13 cellular contexts compared by ENCODE assay signal in the genomic region with DNA sequence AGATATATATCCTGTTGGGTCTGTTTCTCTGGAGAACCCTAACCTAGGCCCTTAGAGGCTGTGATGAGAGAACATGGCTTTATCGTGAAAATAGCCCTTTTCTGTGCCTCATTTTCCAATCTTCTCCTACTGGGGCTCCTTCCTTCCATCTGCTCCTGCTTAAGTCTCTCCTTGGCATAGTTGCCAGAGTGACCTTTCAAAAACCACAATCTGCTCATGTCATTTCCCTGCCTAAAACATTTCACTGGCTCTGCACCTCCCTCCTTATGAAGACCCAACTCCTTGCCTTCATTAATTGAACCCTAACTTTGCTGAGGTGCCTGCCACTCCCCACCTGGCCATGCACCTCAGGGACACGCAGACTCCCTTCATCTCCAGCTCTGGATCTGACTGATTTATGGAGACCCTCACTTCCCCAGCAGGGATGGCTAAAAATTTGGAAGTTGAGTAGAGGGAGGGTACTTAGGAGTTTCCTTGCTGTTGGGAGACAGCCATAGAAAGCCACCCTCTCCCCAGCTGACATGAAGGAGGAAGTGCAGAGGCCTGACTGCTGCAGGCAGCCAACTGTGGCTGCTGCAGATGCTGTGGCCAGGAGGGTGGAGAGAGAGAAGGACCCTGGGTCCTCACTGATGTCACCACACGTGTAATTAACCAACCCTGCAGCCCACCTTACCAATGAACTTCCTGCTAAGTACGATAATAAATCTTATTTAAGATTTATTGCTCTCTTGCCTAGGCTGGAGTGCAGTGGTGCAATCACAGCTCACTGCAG.
DNase-seq lines count a peak whose midpoint lies in the region; ATAC-seq and TF ChIP-seq lines count a peak whose summit lies in the region.
"Had no signal": no experiment of that assay in that cellular context is flagged by ENCODE, and none has a peak within 500 bp of the region (broad histone marks: within the 10 kb centered on the region; RNA-seq: fewer than 3 reads in every experiment).

No MANE protein-coding gene starts in this region.

- peak overlapping the region in 1 of 2 donors; percentile 20 for H3K4me3 Mint-ChIP-seq in effector memory CD8-positive, alpha-beta T cell

- no peaks in the 10 kb centered on the region for H3K9me3 Mint-ChIP-seq in effector memory CD8-positive, alpha-beta T cell

- peak; percentile 60 for ATAC-seq in GM19043 (IDR thresholded peaks at IDR 0.05; ENCODE audit: low read depth, unreplicated experiment)
- ATAC-seq in effector memory CD8-positive, alpha-beta T cell (replicated peaks): peak; percentile 39
- ATAC-seq: left colon had no signal

- no peak for TF ChIP-seq CTCF in AG10803 (conservative IDR thresholded peaks at IDR 0.05; ENCODE audit: low read length)

- H3K4me1 Mint-ChIP-seq in effector memory CD8-positive, alpha-beta T cell (ENCODE audit: low read depth in 2 of 2): peaks cover 18 to 34% of the 10 kb centered on the region in 2 donors

- no peaks in the 10 kb centered on the region for H3K27me3 Mint-ChIP-seq in effector memory CD8-positive, alpha-beta T cell

- peaks cover 9% of the 10 kb centered on the region for H3K36me3 Mint-ChIP-seq in effector memory CD8-positive, alpha-beta T cell (ENCODE audit: insufficient read depth)

- DNase-seq in AG10803 (ENCODE audit: low read depth): peak; percentile 30
- DNase-seq in NOMO-1 treated with dmso at 0.1 percent for 144 hours (lab: John Stamatoyannopoulos, UW; ENCODE audit: unreplicated experiment): peak; percentile 69
- DNase-seq in effector memory CD8-positive, alpha-beta T cell: no peak
- DNase-seq in GOT3 (lab: John Stamatoyannopoulos, UW): no peak
- DNase-seq in HPDE6-E6E7 (ENCODE audit: extremely low spot score): no peak
- DNase-seq in caudate nucleus (lab: John Stamatoyannopoulos, UW): no peak
- DNase-seq in NCI-H510A treated with DMSO at 0.1 percent for 48 hours (lab: John Stamatoyannopoulos, UW): no peak
- DNase-seq: foreskin melanocyte; HCEC 1CT; left colon; occipital lobe; stimulated activated naive CD4-positive, alpha-beta T cell treated with Interleukin-2 at 50 U/mL for 16 hours had no signal

- H3K4me3 ChIP-seq in AG10803 (ENCODE audit: low read length): no peak overlapping the region

- peak overlapping the region in 1 of 2 donors; percentile 85 for H3K27ac Mint-ChIP-seq in effector memory CD8-positive, alpha-beta T cell

- H3K27ac ChIP-seq in caudate nucleus (ENCODE audit: low read depth, low read length): no peak overlapping the region

Comparison
In these comparisons a context has a peak if more than half of its experiments do, and no peak if none do; other contexts are left out.
1. DNase-seq: peak in AG10803 (single experiment) and NOMO-1 treated with dmso at 0.1 percent for 144 hours (single experiment); none in effector memory CD8-positive, alpha-beta T cell (0 of 3), GOT3 (single experiment), HPDE6-E6E7 (single experiment), caudate nucleus (0 of 61) and NCI-H510A treated with DMSO at 0.1 percent for 48 hours (single experiment).